Comparison of ENCODE assay signal across 8 cellular contexts in genomic region chr9:137672907-137673791, GRCh38. TPM values are rescaled to one million over a fixed set of nuclear protein-coding genes. Genes with fewer than 3 reads are reported as not detected.
A peak's percentile ranks its signal among the peaks of the same experiment; 100 is the strongest.
DNase-seq lines count a peak whose midpoint lies in the region; ATAC-seq, FAIRE-seq and TF ChIP-seq lines count a peak whose summit lies in the region.

No MANE protein-coding gene starts in this region.

- DNase-seq in ELF-1 (ENCODE audit: low read depth, low spot score) (peak; percentile 58), Karpas-422 (peak; percentile 88), RWPE1 (ENCODE audit: low spot score) (peak; percentile 82), GM12878 (ENCODE audit: low read depth, low spot score) (peak; percentile 67), immature natural killer cell (peak; percentile 41 to 56 (median 56))
- peak; percentile 21 to 28 for DNase-seq in stimulated activated CD4-positive, alpha-beta T cell treated with anti-CD3 and anti-CD28 coated beads, Interleukin-15, amount 100 ng/mL, for 48 hours (ENCODE audit: low read depth in 2 of 2)

- in situ Hi-C loops in GM12878 (cut with MboI) = loop anchor here (10.0 kb wide), 1 partner anchor 442 kb away; no protein-coding TSS in a partner anchor

- intact Hi-C loops in GM12878 (cut with micrococcal nuclease; ENCODE audit: unreplicated experiment) = loop anchor here (1.0 to 10.0 kb wide), 4 partner anchors 66 to 352 kb away; no protein-coding TSS in a partner anchor

- H3K4me3 ChIP-seq in Karpas-422 (ENCODE audit: low read length) (no peak overlapping the region), GM12878 (no peak overlapping the region)

- TF ChIP-seq CTCF in RWPE1 (conservative IDR thresholded peaks at IDR 0.05; ENCODE audit: low read depth) = peak; percentile 99
- peak; percentile 77 to 95 (median 94) for TF ChIP-seq CTCF in GM12878 (IDR thresholded peaks at IDR 0.05 in 2 of 3, conservative IDR thresholded peaks at IDR 0.05 in 1 of 3; ENCODE audit: control insufficient read depth in 2 of 3, extremely low read depth in 1 of 3, insufficient read depth in 1 of 3, low read depth in 3 of 3, low read length in 3 of 3)

- FAIRE-seq in GM12878 (lab: Jason Lieb, UNC) = peak; percentile 95

- H3K27me3 Mint-ChIP-seq in immature natural killer cell (ENCODE audit: low read depth in 3 of 3) = peaks cover 0 to 4% (median 0%) of the 10 kb centered on the region in 3 donors

- H3K27ac ChIP-seq in Karpas-422 (ENCODE audit: low read length) (peak overlapping the region; percentile 12; the same call in 1 of the 2 replicates), RWPE1 (peak overlapping the region; percentile 33), GM12878 (ENCODE audit: control insufficient read depth, insufficient read depth) (peak overlapping the region; percentile 72)

- H3K4me2 ChIP-seq in Karpas-422 (ENCODE audit: low read depth, low read length, poor library complexity, severe bottlenecking) = peak overlapping the region; percentile 8
- H3K4me2 ChIP-seq in GM12878 (ENCODE audit: control insufficient read depth, insufficient read depth) = peak overlapping the region; percentile 44; the same call in 1 of the 2 replicates

- H3K4me3 Mint-ChIP-seq in immature natural killer cell = no peak overlapping the region

- CTCF ChIA-PET in RWPE1 (lab: Yijun Ruan, JAX) (interaction anchor here (0.6 to 1.6 kb wide), 18 partner anchors 8 to 435 kb away, joined by 3 to 8 read pairs (median 3); no protein-coding TSS in a partner anchor), GM12878 (lab: Yijun Ruan, JAX) (interaction anchor here (0.6 to 2.0 kb wide), 40 partner anchors 8 to 434 kb away, joined by 3 to 18 read pairs (median 4); no protein-coding TSS in a partner anchor)

- H3K36me3 ChIP-seq in Karpas-422 (ENCODE audit: insufficient read depth, low read length) = 0 out of 2 replicates have a peak, but pooled peaks cover under 1% of the 10 kb centered on the region
- peaks cover 4 to 5% of the 10 kb centered on the region in 2 experiments; a peak in 3 of 4 replicates for H3K36me3 ChIP-seq in GM12878 (ENCODE audit: control insufficient read depth in 2 of 2, insufficient read depth in 2 of 2, low read length in 1 of 2)

- 40% methylated on average over 13 of the region's 13 CpGs for WGBS in GM12878 (ENCODE audit: insufficient coverage, insufficient replicate concordance, low lambda C conversion rate, missing lambda C conversion rate)

- RAD21 ChIA-PET in GM12878 (lab: Charles Lee; ENCODE audit: unreplicated experiment) = interaction anchor here (0.7 to 3.0 kb wide), 29 partner anchors 8 to 436 kb away, joined by 3 to 29 read pairs (median 3); no protein-coding TSS in a partner anchor

- SMC1A ChIA-PET in GM12878 (lab: Charles Lee; ENCODE audit: uncharacterized antibody, unreplicated experiment) = interaction anchor here (0.6 to 2.1 kb wide), 26 partner anchors 10 to 429 kb away, joined by 3 to 14 read pairs (median 4); no protein-coding TSS in a partner anchor

- TF ChIP-seq RAD21 in GM12878 (IDR thresholded peaks at IDR 0.05; ENCODE audit: insufficient read depth, low read depth, low read length) = peak; percentile 97

- TF ChIP-seq EP300 in GM12878 (IDR thresholded peaks at IDR 0.05; ENCODE audit: borderline replicate concordance in 1 of 2, control insufficient read depth in 1 of 2, low read depth in 2 of 2, low read length in 2 of 2) = peak; percentile 20 to 77; a peak in 1 of 4 replicates

- BruUV-seq in GM12878 (replicated peaks; lab: Mats Ljungman, UMichigan) = TSS peak; percentile 44

- H2AFZ ChIP-seq in Karpas-422 (ENCODE audit: low read length) = no peak overlapping the region
- no peak overlapping the region for H2AFZ ChIP-seq in GM12878 (ENCODE audit: control insufficient read depth, low read depth, low read length)

- H4K20me1 ChIP-seq in Karpas-422 (ENCODE audit: insufficient read depth, low read depth, low read length) = peaks cover 10% of the 10 kb centered on the region; the same call in 1 of the 2 replicates
- 0 out of 2 replicates have a peak, but pooled peaks cover 7% of the 10 kb centered on the region for H4K20me1 ChIP-seq in GM12878 (ENCODE audit: control insufficient read depth, insufficient read depth)

- H3K9me3 ChIP-seq in Karpas-422 (ENCODE audit: low read length) (no peaks in the 10 kb centered on the region), GM12878 (replicated peaks; ENCODE audit: control insufficient read depth, insufficient read depth, low read length) (no peaks in the 10 kb centered on the region)

- ATAC-seq in GM21515 (IDR thresholded peaks at IDR 0.05; ENCODE audit: unreplicated experiment) (peak; percentile 61), GM12878 (peak; percentile 96), GM19328 (IDR thresholded peaks at IDR 0.05; ENCODE audit: unreplicated experiment) (no peak)

- H3K27me3 ChIP-seq in Karpas-422 (ENCODE audit: low read length) = no peaks in the 10 kb centered on the region
- H3K27me3 ChIP-seq in GM12878 (replicated peaks in 1 of 2; ENCODE audit: control insufficient read depth in 2 of 2, insufficient read depth in 2 of 2, low read length in 1 of 2) = no peaks in the 10 kb centered on the region

- no peak for TF ChIP-seq POLR2A in GM12878 (IDR thresholded peaks at IDR 0.05; ENCODE audit: low read depth, low read length)

- H3K9me2 ChIP-seq in Karpas-422 (replicated peaks; ENCODE audit: insufficient read depth, low read length) = no peaks in the 10 kb centered on the region

- no peaks in the 10 kb centered on the region for H3K9me3 Mint-ChIP-seq in immature natural killer cell

- peak overlapping the region in 3 of 6 donors; percentile 25 to 50 (median 46) for H3K27ac Mint-ChIP-seq in immature natural killer cell

- peaks cover 53 to 77% of the 10 kb centered on the region in 2 donors for H3K4me1 Mint-ChIP-seq in immature natural killer cell

- POLR2A ChIA-PET in RWPE1 (lab: Yijun Ruan, JAX; ENCODE audit: low non-redundant PET) (interaction anchor here (0.5 kb wide), 1 partner anchor 70 kb away, joined by 3 read pairs; no protein-coding TSS in a partner anchor), GM12878 (lab: Charles Lee) (no interaction called here)

- H3K4me1 ChIP-seq in Karpas-422 (ENCODE audit: low read length) (peaks cover 21% of the 10 kb centered on the region), GM12878 (ENCODE audit: control insufficient read depth, insufficient read depth, low read length) (peaks cover 12% of the 10 kb centered on the region)

- H3K36me3 Mint-ChIP-seq in immature natural killer cell = peaks cover 7 to 17% (median 9%) of the 10 kb centered on the region in 3 donors

- H3K9ac ChIP-seq in Karpas-422 (ENCODE audit: low read length) (peak overlapping the region; percentile 3; the same call in 1 of the 2 replicates), GM12878 (ENCODE audit: control insufficient read depth, insufficient read depth, low read length) (peak overlapping the region; percentile 46)

- H3K79me2 ChIP-seq in Karpas-422 (ENCODE audit: low read length) (peaks cover 79% of the 10 kb centered on the region), GM12878 (ENCODE audit: control insufficient read depth, insufficient read depth, low read length) (peaks cover 47% of the 10 kb centered on the region)

TF ChIP-seq in GM12878, 131 proteins besides CTCF, POLR2A, EP300 and RAD21 (continues in another document):
- TF ChIP-seq HDAC2 (IDR thresholded peaks at IDR 0.05) (no peak), MAX (IDR thresholded peaks at IDR 0.05; ENCODE audit: low read depth, low read length) (no peak), PAX8 (IDR thresholded peaks at IDR 0.05) (no peak), YBX1 (IDR thresholded peaks at IDR 0.05) (peak; percentile 44; the same call in 1 of the 2 replicates), KAT2A (conservative IDR thresholded peaks at IDR 0.05; ENCODE audit: control insufficient read depth, low read depth, low read length) (no peak), POLR2AphosphoS2 (IDR thresholded peaks at IDR 0.05; ENCODE audit: low read depth, low read length) (no peak)
- TF ChIP-seq, protein P1, sequence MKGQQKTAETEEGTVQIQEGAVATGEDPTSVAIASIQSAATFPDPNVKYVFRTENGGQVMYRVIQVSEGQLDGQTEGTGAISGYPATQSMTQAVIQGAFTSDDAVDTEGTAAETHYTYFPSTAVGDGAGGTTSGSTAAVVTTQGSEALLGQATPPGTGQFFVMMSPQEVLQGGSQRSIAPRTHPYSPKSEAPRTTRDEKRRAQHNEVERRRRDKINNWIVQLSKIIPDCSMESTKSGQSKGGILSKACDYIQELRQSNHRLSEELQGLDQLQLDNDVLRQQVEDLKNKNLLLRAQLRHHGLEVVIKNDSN (IDR thresholded peaks at IDR 0.05; ENCODE audit: borderline replicate concordance, extremely low read length, insufficient read depth, low read depth, low read length) = no peak

RNA-seq across cellular contexts. Expression of gene EHMT1, which starts 54.3 kb away (rescaled TPM):
- 35.9 and 64.6 TPM in 2 replicates for total RNA-seq in Karpas-422 (2014; rRNA removed; shearing (Covaris generic); ENCODE audit: low replicate concordance)
- 216 and 231 TPM in 2 replicates for total RNA-seq in GM12878 (2013; cell fraction: nucleolus; rRNA removed)
- total RNA-seq in GM12878 (2014; rRNA removed) = 85.3 and 88.4 TPM in 2 replicates
- 38.1 and 44.4 TPM in 2 replicates for total RNA-seq in GM12878 (2014; rRNA removed; fragmentation: Illumina TruSeq; extraction: Trizol)
- 97.3 and 100 TPM in 2 replicates for total RNA-seq in GM12878 (2021)
- polyA plus RNA-seq in GM12878 (2011; ENCODE audit: low read depth) = 24.3 TPM
- polyA plus RNA-seq in GM12878 (2011; rRNA removed) = 28.6 and 42.2 TPM in 2 replicates
- 49.1 and 60.5 TPM in 2 replicates for polyA plus RNA-seq in GM12878 (2011; cell fraction: cytosol; rRNA removed)
- polyA plus RNA-seq in GM12878 (2011; cell fraction: nucleus; rRNA removed) = 128 and 198 TPM in 2 replicates
- polyA plus RNA-seq in GM12878 (2012) = 67.8 and 67.9 TPM in 2 replicates
- 25.6 and 37.5 TPM in 2 replicates for polyA plus RNA-seq in GM12878 (2014; fragmentation: Illumina TruSeq; extraction: Trizol)
- 1 to 10 TPM; 2.9 to 4.6 TPM for polyA plus RNA-seq in GM12878 (2014; fragmentation: Nextera tagmentation; extraction: Ambion mirVana)
- polyA plus RNA-seq in GM12878 (2014; rRNA removed) = 64.6 and 79.3 TPM in 2 replicates
- 10 to 100 TPM; 51.9 to 56.0 TPM for polyA plus RNA-seq in GM12878 (2016; fragmentation: Nextera tagmentation; extraction: Ambion mirVana)
- polyA minus RNA-seq in GM12878 (2011; rRNA and poly(A)+ RNA removed) = 91.4 and 132 TPM in 2 replicates
- polyA minus RNA-seq in GM12878 (2011; cell fraction: cytosol; rRNA and poly(A)+ RNA removed) = 45.1 and 45.4 TPM in 2 replicates
- 50.1 and 84.0 TPM in 2 replicates for polyA minus RNA-seq in GM12878 (2011; cell fraction: nucleus; rRNA and poly(A)+ RNA removed)
- 10 to 100 TPM; 14.1 to 62.7 (median 14.8) TPM for polyA plus RNA-seq in immature natural killer cell

Comparison
In these comparisons a context has a peak if more than half of its experiments do, and no peak if none do; other contexts are left out.
1. DNase-seq: peak in every context shown above with its lines; median percentile 88 in Karpas-422; 82 in RWPE1; 67 in GM12878; 58 in ELF-1; 56 in immature natural killer cell; 24 in stimulated activated CD4-positive, alpha-beta T cell treated with anti-CD3 and anti-CD28 coated beads, Interleukin-15, amount 100 ng/mL, for 48 hours.
2. H3K27ac ChIP-seq: peak in every context shown above with its lines; median percentile 72 in GM12878; 33 in RWPE1; 12 in Karpas-422.